In genomic region chr7:65441010-65441409, GRCh38 we compare ENCODE assay signal across 1 cellular context.
A peak's percentile ranks its signal among the peaks of the same experiment; 100 is the strongest.
TF ChIP-seq lines count a peak whose summit lies in the region.

No MANE protein-coding gene starts in this region.

TF ChIP-seq in HepG2, 621 proteins besides CTCF, POLR2A, EP300 and RAD21 (continued from another document and continues in another):
- TF ChIP-seq SAP130 (CRISPR knock-in tag; IDR thresholded peaks at IDR 0.05; ENCODE audit: low read depth) (0 out of 2 replicates have a peak, but pooled peaks have one; percentile 14), JARID2 (CRISPR knock-in tag; IDR thresholded peaks at IDR 0.05; ENCODE audit: insufficient replicate concordance) (no peak), GABPA (IDR thresholded peaks at IDR 0.05; ENCODE audit: low read depth, low read length) (no peak), GABPA (CRISPR knock-in tag; IDR thresholded peaks at IDR 0.05; ENCODE audit: low read depth) (no peak), ZNF672 (CRISPR knock-in tag; IDR thresholded peaks at IDR 0.05) (no peak), ZNF33A (CRISPR knock-in tag; IDR thresholded peaks at IDR 0.05; ENCODE audit: borderline replicate concordance) (no peak), NFATC3 (CRISPR knock-in tag; IDR thresholded peaks at IDR 0.05) (no peak), ZNF24 (IDR thresholded peaks at IDR 0.05) (no peak), NR2F6 (IDR thresholded peaks at IDR 0.05) (peak; percentile 85), NR2F6 (CRISPR knock-in tag; IDR thresholded peaks at IDR 0.05) (peak; percentile 58; the same call in 1 of the 2 replicates), ZBTB42 (CRISPR knock-in tag; IDR thresholded peaks at IDR 0.05) (no peak), NFE2 (CRISPR knock-in tag; IDR thresholded peaks at IDR 0.05) (no peak), IKZF5 (CRISPR knock-in tag; IDR thresholded peaks at IDR 0.05) (no peak), ZFP37 (CRISPR knock-in tag; IDR thresholded peaks at IDR 0.05; ENCODE audit: borderline replicate concordance) (no peak), ADNP (CRISPR knock-in tag; IDR thresholded peaks at IDR 0.05) (no peak), MED1 (CRISPR knock-in tag; IDR thresholded peaks at IDR 0.05) (0 out of 2 replicates have a peak, but pooled peaks have one; percentile 10), ZNF792 (CRISPR knock-in tag; IDR thresholded peaks at IDR 0.05) (no peak), ZSCAN21 (CRISPR knock-in tag; IDR thresholded peaks at IDR 0.05; ENCODE audit: borderline replicate concordance) (no peak), SAFB2 (CRISPR knock-in tag; IDR thresholded peaks at IDR 0.05; ENCODE audit: borderline replicate concordance, low read depth) (no peak), ZBTB10 (CRISPR knock-in tag; IDR thresholded peaks at IDR 0.05; ENCODE audit: borderline replicate concordance) (no peak), TEAD3 (CRISPR knock-in tag; optimal IDR thresholded peaks at IDR 0.05; ENCODE audit: borderline replicate concordance) (no peak), FOXM1 (CRISPR knock-in tag; IDR thresholded peaks at IDR 0.05) (no peak), EEA1 (CRISPR knock-in tag; IDR thresholded peaks at IDR 0.05; ENCODE audit: borderline replicate concordance) (no peak), ZNF652 (CRISPR knock-in tag; IDR thresholded peaks at IDR 0.05; ENCODE audit: borderline replicate concordance, low read depth) (no peak), NFIC (IDR thresholded peaks at IDR 0.05; ENCODE audit: low read length) (no peak), BCL6 (CRISPR knock-in tag; IDR thresholded peaks at IDR 0.05) (no peak), ZNF18 (CRISPR knock-in tag; IDR thresholded peaks at IDR 0.05; ENCODE audit: insufficient replicate concordance) (no peak), ZNF747 (CRISPR knock-in tag; IDR thresholded peaks at IDR 0.05; ENCODE audit: borderline replicate concordance) (no peak), LBX2 (CRISPR knock-in tag; IDR thresholded peaks at IDR 0.05; ENCODE audit: borderline replicate concordance) (no peak), RARA (CRISPR knock-in tag; IDR thresholded peaks at IDR 0.05) (peak; percentile 67), USF2 (IDR thresholded peaks at IDR 0.05; ENCODE audit: low read depth, low read length) (no peak), USF2 (CRISPR knock-in tag; IDR thresholded peaks at IDR 0.05; ENCODE audit: borderline replicate concordance) (no peak), ZNF749 (CRISPR knock-in tag; IDR thresholded peaks at IDR 0.05; ENCODE audit: borderline replicate concordance) (no peak), NR2F1 (CRISPR knock-in tag; IDR thresholded peaks at IDR 0.05) (peak in 1 of 2 experiments; percentile 49; a peak in 1 of 4 replicates), FOXC1 (CRISPR knock-in tag; IDR thresholded peaks at IDR 0.05; ENCODE audit: borderline replicate concordance) (no peak), RELA (CRISPR knock-in tag; IDR thresholded peaks at IDR 0.05) (no peak), ZFP41 (CRISPR knock-in tag; IDR thresholded peaks at IDR 0.05; ENCODE audit: borderline replicate concordance) (no peak), ZNF282 (IDR thresholded peaks at IDR 0.05; ENCODE audit: partially characterized antibody) (no peak), ZNF256 (CRISPR knock-in tag; conservative IDR thresholded peaks at IDR 0.05) (no peak), ZNF317 (CRISPR knock-in tag; IDR thresholded peaks at IDR 0.05) (no peak), ZNF280D (CRISPR knock-in tag; IDR thresholded peaks at IDR 0.05) (no peak), RAD51 (IDR thresholded peaks at IDR 0.05; ENCODE audit: borderline replicate concordance) (no peak)
- TF ChIP-seq, protein P1, sequence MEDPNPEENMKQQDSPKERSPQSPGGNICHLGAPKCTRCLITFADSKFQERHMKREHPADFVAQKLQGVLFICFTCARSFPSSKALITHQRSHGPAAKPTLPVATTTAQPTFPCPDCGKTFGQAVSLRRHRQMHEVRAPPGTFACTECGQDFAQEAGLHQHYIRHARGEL (CRISPR knock-in tag; IDR thresholded peaks at IDR 0.05) = no peak
- TF ChIP-seq, protein P2, sequence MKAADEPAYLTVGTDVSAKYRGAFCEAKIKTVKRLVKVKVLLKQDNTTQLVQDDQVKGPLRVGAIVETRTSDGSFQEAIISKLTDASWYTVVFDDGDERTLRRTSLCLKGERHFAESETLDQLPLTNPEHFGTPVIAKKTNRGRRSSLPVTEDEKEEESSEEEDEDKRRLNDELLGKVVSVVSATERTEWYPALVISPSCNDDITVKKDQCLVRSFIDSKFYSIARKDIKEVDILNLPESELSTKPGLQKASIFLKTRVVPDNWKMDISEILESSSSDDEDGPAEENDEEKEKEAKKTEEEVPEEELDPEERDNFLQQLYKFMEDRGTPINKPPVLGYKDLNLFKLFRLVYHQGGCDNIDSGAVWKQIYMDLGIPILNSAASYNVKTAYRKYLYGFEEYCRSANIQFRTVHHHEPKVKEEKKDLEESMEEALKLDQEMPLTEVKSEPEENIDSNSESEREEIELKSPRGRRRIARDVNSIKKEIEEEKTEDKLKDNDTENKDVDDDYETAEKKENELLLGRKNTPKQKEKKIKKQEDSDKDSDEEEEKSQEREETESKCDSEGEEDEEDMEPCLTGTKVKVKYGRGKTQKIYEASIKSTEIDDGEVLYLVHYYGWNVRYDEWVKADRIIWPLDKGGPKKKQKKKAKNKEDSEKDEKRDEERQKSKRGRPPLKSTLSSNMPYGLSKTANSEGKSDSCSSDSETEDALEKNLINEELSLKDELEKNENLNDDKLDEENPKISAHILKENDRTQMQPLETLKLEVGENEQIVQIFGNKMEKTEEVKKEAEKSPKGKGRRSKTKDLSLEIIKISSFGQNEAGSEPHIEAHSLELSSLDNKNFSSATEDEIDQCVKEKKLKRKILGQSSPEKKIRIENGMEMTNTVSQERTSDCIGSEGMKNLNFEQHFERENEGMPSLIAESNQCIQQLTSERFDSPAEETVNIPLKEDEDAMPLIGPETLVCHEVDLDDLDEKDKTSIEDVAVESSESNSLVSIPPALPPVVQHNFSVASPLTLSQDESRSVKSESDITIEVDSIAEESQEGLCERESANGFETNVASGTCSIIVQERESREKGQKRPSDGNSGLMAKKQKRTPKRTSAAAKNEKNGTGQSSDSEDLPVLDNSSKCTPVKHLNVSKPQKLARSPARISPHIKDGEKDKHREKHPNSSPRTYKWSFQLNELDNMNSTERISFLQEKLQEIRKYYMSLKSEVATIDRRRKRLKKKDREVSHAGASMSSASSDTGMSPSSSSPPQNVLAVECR (CRISPR knock-in tag; IDR thresholded peaks at IDR 0.05; ENCODE audit: borderline replicate concordance) = no peak
- TF ChIP-seq, protein P3, sequence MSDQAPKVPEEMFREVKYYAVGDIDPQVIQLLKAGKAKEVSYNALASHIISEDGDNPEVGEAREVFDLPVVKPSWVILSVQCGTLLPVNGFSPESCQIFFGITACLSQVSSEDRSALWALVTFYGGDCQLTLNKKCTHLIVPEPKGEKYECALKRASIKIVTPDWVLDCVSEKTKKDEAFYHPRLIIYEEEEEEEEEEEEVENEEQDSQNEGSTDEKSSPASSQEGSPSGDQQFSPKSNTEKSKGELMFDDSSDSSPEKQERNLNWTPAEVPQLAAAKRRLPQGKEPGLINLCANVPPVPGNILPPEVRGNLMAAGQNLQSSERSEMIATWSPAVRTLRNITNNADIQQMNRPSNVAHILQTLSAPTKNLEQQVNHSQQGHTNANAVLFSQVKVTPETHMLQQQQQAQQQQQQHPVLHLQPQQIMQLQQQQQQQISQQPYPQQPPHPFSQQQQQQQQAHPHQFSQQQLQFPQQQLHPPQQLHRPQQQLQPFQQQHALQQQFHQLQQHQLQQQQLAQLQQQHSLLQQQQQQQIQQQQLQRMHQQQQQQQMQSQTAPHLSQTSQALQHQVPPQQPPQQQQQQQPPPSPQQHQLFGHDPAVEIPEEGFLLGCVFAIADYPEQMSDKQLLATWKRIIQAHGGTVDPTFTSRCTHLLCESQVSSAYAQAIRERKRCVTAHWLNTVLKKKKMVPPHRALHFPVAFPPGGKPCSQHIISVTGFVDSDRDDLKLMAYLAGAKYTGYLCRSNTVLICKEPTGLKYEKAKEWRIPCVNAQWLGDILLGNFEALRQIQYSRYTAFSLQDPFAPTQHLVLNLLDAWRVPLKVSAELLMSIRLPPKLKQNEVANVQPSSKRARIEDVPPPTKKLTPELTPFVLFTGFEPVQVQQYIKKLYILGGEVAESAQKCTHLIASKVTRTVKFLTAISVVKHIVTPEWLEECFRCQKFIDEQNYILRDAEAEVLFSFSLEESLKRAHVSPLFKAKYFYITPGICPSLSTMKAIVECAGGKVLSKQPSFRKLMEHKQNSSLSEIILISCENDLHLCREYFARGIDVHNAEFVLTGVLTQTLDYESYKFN (CRISPR knock-in tag; conservative IDR thresholded peaks at IDR 0.05) = peak; percentile 39; the same call in 1 of the 2 replicates
